23 cellular contexts compared by ENCODE assay signal in genomic region chr16:4334724-4335495, GRCh38. TPM values are rescaled to one million over a fixed set of nuclear protein-coding genes. Genes with fewer than 3 reads are reported as not detected.
DNase-seq lines count a peak whose midpoint lies in the region; ATAC-seq and TF ChIP-seq lines count a peak whose summit lies in the region.
"Had no signal": no experiment of that assay in that cellular context is flagged by ENCODE, and none has a peak within 500 bp of the region (broad histone marks: within the 10 kb centered on the region; RNA-seq: fewer than 3 reads in every experiment).

No MANE protein-coding gene starts in this region.

- H3K27me3 Mint-ChIP-seq in WTC11 (ENCODE audit: low read depth) (no peaks in the 10 kb centered on the region), progenitor cell of endocrine pancreas (no peaks in the 10 kb centered on the region), T-helper 17 cell (no peaks in the 10 kb centered on the region)

- no peak overlapping the region for H2BK15ac ChIP-seq in neuronal stem cell (ENCODE audit: low read length)

- intact Hi-C loops in Right ventricle myocardium inferior (cut with DNase I): loop anchor here (10.0 kb wide), 1 partner anchor 350 kb away; no protein-coding TSS in a partner anchor
- intact Hi-C loops in heart left ventricle (cut with DNase I): loop anchor here in 6 of 10 donors (5.0 to 10.0 kb wide), 4 partner anchors 130 to 350 kb away; no protein-coding TSS in a partner anchor

- H3K9ac ChIP-seq in neuronal stem cell (ENCODE audit: low read depth, low read length, poor library complexity): no peak overlapping the region
- H3K9ac ChIP-seq: KMS-11 had no signal

- H3K36me3 Mint-ChIP-seq in WTC11: peaks cover 5% of the 10 kb centered on the region
- H3K36me3 Mint-ChIP-seq in progenitor cell of endocrine pancreas (ENCODE audit: insufficient read depth): peaks cover 5% of the 10 kb centered on the region
- no peaks in the 10 kb centered on the region for H3K36me3 Mint-ChIP-seq in T-helper 17 cell (ENCODE audit: low read depth)

- H3K18ac ChIP-seq in neuronal stem cell (ENCODE audit: low read length): no peak overlapping the region

- ATAC-seq in Right ventricle myocardium inferior: no peak
- ATAC-seq in heart left ventricle: no peak
- no peak for ATAC-seq in WTC11
- no peak for ATAC-seq in T-helper 17 cell
- ATAC-seq: HCT116 had no signal

- H2AFZ ChIP-seq in neuronal stem cell (ENCODE audit: low read length): no peak overlapping the region
- H2AFZ ChIP-seq: PC-9 had no signal

- H3K14ac ChIP-seq in neuronal stem cell (ENCODE audit: low read length): no peak overlapping the region

- CTCF ChIA-PET in WTC11 (lab: Charles Lee): interaction anchor here (0.8 to 5.4 kb wide), 7 partner anchors 8 to 81 kb away, joined by 3 to 30 read pairs (median 7); partner anchors contain the start of gene GLIS2

- no peak for TF ChIP-seq POLR2A in heart left ventricle (IDR thresholded peaks at IDR 0.05)

- H3K4me3 ChIP-seq in heart left ventricle (no peak overlapping the region), neuronal stem cell (ENCODE audit: low read length in 2 of 2) (no peak overlapping the region)
- H3K4me3 ChIP-seq: PC-9, SK-N-MC had no signal

- no peak overlapping the region for H4K8ac ChIP-seq in neuronal stem cell (ENCODE audit: low read depth, low read length)

- DNase-seq in Right ventricle myocardium inferior (ENCODE audit: missing footprints) (peak; percentile 16), heart left ventricle (no peak), WTC11 (ENCODE audit: low spot score) (no peak), neuronal stem cell (ENCODE audit: low spot score) (no peak), progenitor cell of endocrine pancreas (ENCODE audit: low spot score, unreplicated experiment) (no peak), SHP77 (lab: John Stamatoyannopoulos, UW) (no peak), T-helper 17 cell (no peak), DMS153 treated with DMSO at 0.1 percent for 48 hours (lab: John Stamatoyannopoulos, UW; ENCODE audit: unreplicated experiment) (no peak)
- DNase-seq: 8988T, ACHN, BE2C, DMS153, IMR-90, MM.1S, NCI-H2029, NCI-H446, NCI-H524 treated with DMSO at 0.1 percent for 48 hours, NCI-H774, PC-9, SIG-M5 had no signal

- H3K4me1 Mint-ChIP-seq in WTC11: 0 out of 2 replicates have a peak, but pooled peaks cover under 1% of the 10 kb centered on the region
- H3K4me1 Mint-ChIP-seq in progenitor cell of endocrine pancreas (ENCODE audit: low read depth): peaks cover 9% of the 10 kb centered on the region
- H3K4me1 Mint-ChIP-seq in T-helper 17 cell: no peaks in the 10 kb centered on the region

- H3K9me3 Mint-ChIP-seq in WTC11 (no peaks in the 10 kb centered on the region), progenitor cell of endocrine pancreas (ENCODE audit: low read depth) (no peaks in the 10 kb centered on the region)

- peaks cover 23% of the 10 kb centered on the region for H3K79me1 ChIP-seq in neuronal stem cell (ENCODE audit: low read depth, low read length)

- H2BK5ac ChIP-seq in neuronal stem cell (ENCODE audit: low read length): peak overlapping the region; percentile 75

- H3K27ac Mint-ChIP-seq in WTC11 (peak overlapping the region; percentile 45; the same call in 1 of the 2 replicates), progenitor cell of endocrine pancreas (no peak overlapping the region), T-helper 17 cell (no peak overlapping the region)

- H3K4me3 Mint-ChIP-seq in WTC11: no peak overlapping the region
- H3K4me3 Mint-ChIP-seq in progenitor cell of endocrine pancreas (ENCODE audit: low read depth): no peak overlapping the region
- no peak overlapping the region for H3K4me3 Mint-ChIP-seq in T-helper 17 cell

- H3K9me3 ChIP-seq in heart left ventricle: no peaks in the 10 kb centered on the region
- H3K9me3 ChIP-seq in neuronal stem cell (replicated peaks in 1 of 2; ENCODE audit: control insufficient read depth in 2 of 2, insufficient read depth in 1 of 2, low read depth in 1 of 2, low read length in 2 of 2): no peaks in the 10 kb centered on the region
- H3K9me3 ChIP-seq in T-helper 17 cell (ENCODE audit: control insufficient read depth, low read length, poor library complexity, severe bottlenecking): no peaks in the 10 kb centered on the region
- H3K9me3 ChIP-seq: BE2C had no signal

- no peak overlapping the region for H3K4me2 ChIP-seq in neuronal stem cell (ENCODE audit: insufficient read depth, low read length, poor library complexity, severe bottlenecking)
- H3K4me2 ChIP-seq: KMS-11, PC-9 had no signal

- WGBS in heart left ventricle, 4 donors: 86 to 93% (median 88%) methylated on average over 23 to 32 of the region's 32 CpGs
- WGBS in neuronal stem cell (ENCODE audit: extremely low coverage in 2 of 2, insufficient read length in 2 of 2, insufficient replicate concordance in 1 of 2), 2 donors: no CpG with 5 or more reads among the region's 32 CpGs

- H3K36me3 ChIP-seq in heart left ventricle (peaks cover 0 to 70% (median 62%) of the 10 kb centered on the region in 9 donors), neuronal stem cell (replicated peaks in 1 of 2; ENCODE audit: control insufficient read depth in 2 of 2, insufficient read depth in 2 of 2, low read length in 2 of 2) (peaks cover 17 to 73% of the 10 kb centered on the region in 2 donors)

- H3K27me3 ChIP-seq in heart left ventricle (no peaks in the 10 kb centered on the region), neuronal stem cell (ENCODE audit: control insufficient read depth in 3 of 3, insufficient read depth in 3 of 3, low read depth in 1 of 3, low read length in 3 of 3) (no peaks in the 10 kb centered on the region)
- H3K27me3 ChIP-seq: BE2C had no signal

- TF ChIP-seq CTCF in heart left ventricle (IDR thresholded peaks at IDR 0.05): no peak
- TF ChIP-seq CTCF in WTC11 (IDR thresholded peaks at IDR 0.05): no peak
- no peak for TF ChIP-seq CTCF in progenitor cell of endocrine pancreas (IDR thresholded peaks at IDR 0.05; ENCODE audit: unreplicated experiment)

- peak overlapping the region; percentile 89 for H3K23ac ChIP-seq in neuronal stem cell (ENCODE audit: low read depth, low read length, poor library complexity)

- no peak overlapping the region for H4K91ac ChIP-seq in neuronal stem cell (ENCODE audit: low read depth, low read length, poor library complexity)

- H2BK120ac ChIP-seq in neuronal stem cell (ENCODE audit: low read depth, low read length): peak overlapping the region; percentile 67

- POLR2A ChIA-PET in WTC11 (lab: Charles Lee): interaction anchor here (1.4 to 1.6 kb wide), 2 partner anchors 16 to 61 kb away, joined by 4 to 5 read pairs; partner anchors contain the start of genes PAM16 and TFAP4

- H3K4ac ChIP-seq in neuronal stem cell (ENCODE audit: low read length): no peak overlapping the region

- no peak overlapping the region for H2AK5ac ChIP-seq in neuronal stem cell (ENCODE audit: low read depth, low read length)

- H3K27ac ChIP-seq in heart left ventricle (no peak overlapping the region), neuronal stem cell (replicated peaks; ENCODE audit: low read length) (no peak overlapping the region)
- H3K27ac ChIP-seq: KMS-11, PC-9 had no signal

- H3K4me1 ChIP-seq in heart left ventricle: peaks cover 0 to 30% (median 14%) of the 10 kb centered on the region in 12 donors
- no peaks in the 10 kb centered on the region for H3K4me1 ChIP-seq in neuronal stem cell (ENCODE audit: control insufficient read depth in 2 of 2, insufficient read depth in 1 of 2, low read depth in 1 of 2, low read length in 2 of 2)

- H2BK12ac ChIP-seq in neuronal stem cell (ENCODE audit: low read length): no peak overlapping the region

TF ChIP-seq in WTC11, 78 proteins besides CTCF, POLR2A, EP300 and RAD21:
- 0 out of 2 replicates have a peak, but pooled peaks have one; percentile 32 for TF ChIP-seq RELA (CRISPR knock-in tag; IDR thresholded peaks at IDR 0.05; ENCODE audit: borderline replicate concordance)
- no peak for TF ChIP-seq USF2 (CRISPR knock-in tag; IDR thresholded peaks at IDR 0.05)
- no peak for TF ChIP-seq ZMAT4 (CRISPR knock-in tag; IDR thresholded peaks at IDR 0.05)
TF ChIP-seq in WTC11: peak in this region for 1.

RNA-seq across cellular contexts. Expression of gene PAM16, which starts 16.2 kb away (rescaled TPM):
- total RNA-seq in Right ventricle myocardium inferior (73.4 TPM), heart left ventricle (10 to 100 TPM; 32.7 to 96.9 (median 60.9) TPM), WTC11 (2021) (87.2 to 93.7 TPM (median 88.9 TPM) in 3 replicates), progenitor cell of endocrine pancreas (33.5 and 36.7 TPM in 2 replicates), T-helper 17 cell (10 to 100 TPM; 32.3 to 41.4 TPM)
- 100 to 1,000 TPM; 109 to 210 TPM for polyA plus RNA-seq in heart left ventricle
- polyA plus RNA-seq in neuronal stem cell (2013, experiment 1 of 2): 76.9 TPM
- polyA plus RNA-seq in neuronal stem cell (2013, experiment 2 of 2): 74.7 TPM

RNA-seq across cellular contexts. Expression of gene GLIS2, which starts 19.0 kb away (rescaled TPM):
- total RNA-seq in Right ventricle myocardium inferior (16.0 TPM), heart left ventricle (10 to 100 TPM in 7 of 9 donors, 1 to 10 TPM in 2; 7.6 to 23.4 (median 12.7) TPM), WTC11 (2021) (19.5 to 23.0 TPM (median 20.1 TPM) in 3 replicates), progenitor cell of endocrine pancreas (22.2 and 23.2 TPM in 2 replicates), T-helper 17 cell (under 1 TPM; 0.10 to 0.29 TPM)
- 10 to 100 TPM in 1 of 2 donors, 1 to 10 TPM in 1; 7.7 to 14.2 TPM for polyA plus RNA-seq in heart left ventricle
- 7.6 TPM for polyA plus RNA-seq in neuronal stem cell (2013, experiment 1 of 2)
- 7.9 TPM for polyA plus RNA-seq in neuronal stem cell (2013, experiment 2 of 2)

RNA-seq across cellular contexts. Expression of gene VASN, which starts 36.7 kb away (rescaled TPM):
- 6.4 TPM for total RNA-seq in Right ventricle myocardium inferior
- total RNA-seq in heart left ventricle: 10 to 100 TPM in 3 of 9 donors, 1 to 10 TPM in 6; 3.8 to 20.0 (median 6.2) TPM
- polyA plus RNA-seq in heart left ventricle: 10 to 100 TPM in 1 of 2 donors, 1 to 10 TPM in 1; 6.1 to 14.9 TPM
- 8.0 to 9.1 TPM (median 8.3 TPM) in 3 replicates for total RNA-seq in WTC11 (2021)
- polyA plus RNA-seq in neuronal stem cell (2013, experiment 1 of 2): 7.8 TPM
- 7.6 TPM for polyA plus RNA-seq in neuronal stem cell (2013, experiment 2 of 2)
- 3.8 and 4.0 TPM in 2 replicates for total RNA-seq in progenitor cell of endocrine pancreas
- total RNA-seq in T-helper 17 cell: under 1 TPM; 0.55 to 0.57 TPM

Comparison
In these comparisons a context has a peak if more than half of its experiments do, and no peak if none do; other contexts are left out.
1. RNA of gene GLIS2, which starts 19.0 kb away (total RNA-seq): 22.2 to 23.2 TPM in progenitor cell of endocrine pancreas, 19.5 to 23.0 TPM in WTC11, 16.0 TPM in Right ventricle myocardium inferior (single experiment) and 7.6 to 23.4 TPM in heart left ventricle; 0.10 to 0.29 TPM in T-helper 17 cell; every median in the first group is over 4 times any median in the second.